8 cellular contexts compared by ENCODE assay signal in genomic region chr16:2090819-2091721, GRCh38. TPM values are rescaled to one million over a fixed set of nuclear protein-coding genes. Genes with fewer than 3 reads are reported as not detected.
DNase-seq lines count a peak whose midpoint lies in the region; ATAC-seq and TF ChIP-seq lines count a peak whose summit lies in the region.

No MANE protein-coding gene starts in this region.

- H3K27ac ChIP-seq in cingulate gyrus (ENCODE audit: low read depth, low read length) (peak overlapping the region; percentile 39), suprapubic skin (peak overlapping the region; percentile 55)

- no peaks in the 10 kb centered on the region for H3K27me3 ChIP-seq in suprapubic skin

- H3K9me3 ChIP-seq in suprapubic skin = no peaks in the 10 kb centered on the region

- no peak for TF ChIP-seq CTCF in suprapubic skin (IDR thresholded peaks at IDR 0.05)

- no peak for ATAC-seq in GM21528 (IDR thresholded peaks at IDR 0.05; ENCODE audit: low FRiP score, unreplicated experiment)

- peaks cover 56% of the 10 kb centered on the region for H3K4me1 ChIP-seq in suprapubic skin

- WGBS in suprapubic skin = 60% methylated on average over 1 of the region's 113 CpGs

- TF ChIP-seq POLR2A in suprapubic skin (IDR thresholded peaks at IDR 0.05) = no peak

- H3K36me3 ChIP-seq in suprapubic skin = peaks cover 92% of the 10 kb centered on the region

- DNase-seq in activated CD4-positive, CD25-positive, alpha-beta regulatory T cell treated with anti-CD3 and anti-CD28 coated beads, Interleukin-2, amount 50 U/mL, for 72 hours = peak; percentile 42
- no peak for DNase-seq in activated CD4-positive, CD25-positive, alpha-beta regulatory T cell (lab: John Stamatoyannopoulos, UW)
- DNase-seq in kidney glomerular epithelial cell (lab: John Stamatoyannopoulos, UW) = peak; percentile 36
- DNase-seq in suprapubic skin (ENCODE audit: low spot score in 2 of 2) = no peak
- no peak for DNase-seq in GDM1 (lab: John Stamatoyannopoulos, UW)
- no peak for DNase-seq in activated CD4-positive, alpha-beta T cell treated with anti-CD3 and anti-CD28 coated beads, Interleukin-2, amount 50 U/mL, for 48 hours

- TF ChIP-seq EP300 in suprapubic skin (IDR thresholded peaks at IDR 0.05) = no peak

- peak overlapping the region; percentile 15 for H3K4me3 ChIP-seq in suprapubic skin

RNA-seq across cellular contexts. Expression of gene TSC2, which starts 43.3 kb away (rescaled TPM):
- 100 to 1,000 TPM; 103 to 193 (median 143) TPM for total RNA-seq in suprapubic skin

RNA-seq across cellular contexts. Expression of gene NTHL1, which starts 43.4 kb away (rescaled TPM):
- total RNA-seq in suprapubic skin = 10 to 100 TPM; 15.9 to 40.5 (median 20.9) TPM

RNA-seq across cellular contexts. Expression of gene PKD1, which starts 44.6 kb away (rescaled TPM):
- 100 to 1,000 TPM; 209 to 446 (median 293) TPM for total RNA-seq in suprapubic skin

RNA-seq across cellular contexts. Expression of gene RAB26, which starts 57.4 kb away (rescaled TPM):
- total RNA-seq in suprapubic skin = 1 to 10 TPM in 3 of 4 donors, under 1 TPM in 1; 0.64 to 3.0 (median 1.4) TPM

Comparison
In these comparisons a context has a peak if more than half of its experiments do, and no peak if none do; other contexts are left out.
1. DNase-seq: peak in activated CD4-positive, CD25-positive, alpha-beta regulatory T cell treated with anti-CD3 and anti-CD28 coated beads, Interleukin-2, amount 50 U/mL, for 72 hours (single experiment) and kidney glomerular epithelial cell (single experiment); none in activated CD4-positive, CD25-positive, alpha-beta regulatory T cell (0 of 4), suprapubic skin (0 of 2), GDM1 (single experiment) and activated CD4-positive, alpha-beta T cell treated with anti-CD3 and anti-CD28 coated beads, Interleukin-2, amount 50 U/mL, for 48 hours (0 of 2).